In the genomic region with DNA sequence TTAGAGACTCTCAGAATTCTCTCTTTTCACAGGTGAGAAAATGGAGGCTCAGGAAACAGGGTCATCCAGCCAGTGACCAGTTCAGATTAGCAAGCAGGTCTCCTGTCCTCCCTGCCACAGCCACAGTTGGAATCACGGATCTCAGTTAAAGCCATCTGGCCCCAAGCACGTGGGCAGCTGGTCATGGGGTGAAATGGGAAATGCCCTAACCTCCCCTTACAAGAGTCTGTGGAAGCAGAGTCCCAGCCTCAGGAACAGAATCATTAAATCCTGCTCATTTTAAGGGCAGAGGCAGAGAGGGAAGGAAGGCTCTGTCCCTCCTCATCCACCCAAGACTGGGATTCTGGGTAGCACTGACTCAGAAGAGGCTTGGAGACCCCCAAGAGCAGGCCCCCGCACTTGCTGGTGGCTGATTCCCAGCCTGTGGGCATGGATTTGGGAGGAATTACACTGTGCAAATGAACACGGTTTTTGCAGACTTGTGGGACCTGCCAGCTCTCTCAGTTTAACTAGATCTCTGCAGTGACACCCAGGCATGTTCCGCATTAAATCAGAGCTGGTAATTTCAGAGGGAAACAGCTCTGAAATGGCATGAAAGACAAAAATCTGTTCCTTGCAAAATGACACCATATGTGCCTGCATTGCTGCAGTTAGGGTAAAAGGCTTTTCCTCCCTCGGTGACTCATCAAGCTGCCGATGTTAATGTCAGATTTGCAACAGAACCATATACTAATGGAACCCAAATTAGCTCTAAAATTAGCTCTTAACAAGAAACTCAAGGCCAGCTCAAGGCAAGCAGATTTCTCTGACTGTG, we compare ENCODE assay signal across 1 cellular context.
A peak's percentile ranks its signal among the peaks of the same experiment; 100 is the strongest.
TF ChIP-seq lines count a peak whose summit lies in the region.

No MANE protein-coding gene starts in this region.

TF ChIP-seq in SK-N-SH treated with all-trans-retinoic acid at 6 μM for 48 hours, 23 proteins besides CTCF, POLR2A, EP300 and RAD21 (continued from another document):
- TF ChIP-seq ZFP3 (CRISPR knock-in tag; IDR thresholded peaks at IDR 0.05): 0 out of 2 replicates have a peak, but pooled peaks have one; percentile 42
